ENCODE assay signal across 2 cellular contexts in genomic region chr6:149360536-149360935, GRCh38.
TF ChIP-seq lines count a peak whose summit lies in the region.

No MANE protein-coding gene starts in this region.

TF ChIP-seq in liver, 16 proteins besides CTCF, POLR2A, EP300 and RAD21:
- TF ChIP-seq HNF4A (conservative IDR thresholded peaks at IDR 0.05) (peak; percentile 36 to 49), HNF4G (IDR thresholded peaks at IDR 0.05) (no peak)

TF ChIP-seq in HepG2, 621 proteins besides CTCF, POLR2A, EP300 and RAD21:
- TF ChIP-seq XBP1 (CRISPR knock-in tag; IDR thresholded peaks at IDR 0.05) (no peak), XRCC5 (optimal IDR thresholded peaks at IDR 0.05; ENCODE audit: low read length) (no peak), CBFB (CRISPR knock-in tag; IDR thresholded peaks at IDR 0.05) (no peak), ZBTB37 (CRISPR knock-in tag; IDR thresholded peaks at IDR 0.05) (no peak), ZNF557 (CRISPR knock-in tag; IDR thresholded peaks at IDR 0.05) (no peak), ZNF678 (CRISPR knock-in tag; IDR thresholded peaks at IDR 0.05) (no peak), ZSCAN22 (CRISPR knock-in tag; IDR thresholded peaks at IDR 0.05) (no peak), PHF8 (CRISPR knock-in tag; IDR thresholded peaks at IDR 0.05) (no peak), AKAP8 (CRISPR knock-in tag; IDR thresholded peaks at IDR 0.05) (no peak)
